In the genomic region with DNA sequence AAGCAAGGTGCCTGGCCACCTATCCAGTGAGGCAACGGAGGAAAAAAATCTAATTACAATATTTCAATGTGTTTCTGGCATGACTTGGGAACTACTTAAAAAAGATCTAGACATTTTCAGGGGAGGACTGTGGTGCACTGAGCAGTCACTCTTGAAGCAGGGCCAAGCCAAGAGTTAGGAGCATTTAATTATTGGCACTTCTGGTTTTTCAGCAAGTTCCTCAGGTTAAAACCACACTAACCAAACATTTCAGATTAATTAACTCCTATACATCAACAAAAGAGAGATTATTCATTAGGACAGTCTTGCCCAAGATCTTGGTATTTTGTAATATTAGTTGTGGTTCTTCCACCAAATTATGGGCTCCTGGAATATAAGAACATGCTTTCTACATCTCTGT, we compare ENCODE assay signal across 18 cellular contexts. TPM values are rescaled to one million over a fixed set of nuclear protein-coding genes. Genes with fewer than 3 reads are reported as not detected.
A peak's percentile ranks its signal among the peaks of the same experiment; 100 is the strongest.
DNase-seq lines count a peak whose midpoint lies in the region; ATAC-seq and TF ChIP-seq lines count a peak whose summit lies in the region.
"Had no signal": no experiment of that assay in that cellular context is flagged by ENCODE, and none has a peak within 500 bp of the region (broad histone marks: within the 10 kb centered on the region; RNA-seq: fewer than 3 reads in every experiment).

No MANE protein-coding gene starts in this region.

- POLR2A ChIA-PET in A673 (lab: Charles Lee; ENCODE audit: low non-redundant PET), result no interaction called here

- no peak for TF ChIP-seq CTCF in A673 (conservative IDR thresholded peaks at IDR 0.05; ENCODE audit: low read depth, low read length)
- TF ChIP-seq CTCF in Peyer's patch (IDR thresholded peaks at IDR 0.05), result no peak
- TF ChIP-seq CTCF in dorsolateral prefrontal cortex (IDR thresholded peaks at IDR 0.05 in 54 of 56, conservative IDR thresholded peaks at IDR 0.05 in 2 of 56; ENCODE audit: low read depth in 1 of 56, partially characterized antibody in 56 of 56), result no peak
- TF ChIP-seq CTCF in nephron (IDR thresholded peaks at IDR 0.05; ENCODE audit: unreplicated experiment in 3 of 3), result no peak

- peaks cover 24% of the 10 kb centered on the region for H3K4me1 Mint-ChIP-seq in nephron
- no peaks in the 10 kb centered on the region for H3K4me1 Mint-ChIP-seq in activated naive CD4-positive, alpha-beta T cell treated with anti-CD3 and anti-CD28 coated beads, Interleukin-2, amount 10 ng/mL, durations not matched to agents 7 days and 5 days
- H3K4me1 Mint-ChIP-seq: activated CD8-positive, alpha-beta memory T cell treated with anti-CD3 and anti-CD28 coated beads, Interleukin-2, amount 10 ng/mL, durations not matched to agents 7 days and 5 days had no signal

- peaks cover 28% of the 10 kb centered on the region for H3K36me3 Mint-ChIP-seq in nephron (ENCODE audit: low read depth)
- H3K36me3 Mint-ChIP-seq in activated naive CD4-positive, alpha-beta T cell treated with anti-CD3 and anti-CD28 coated beads, Interleukin-2, amount 10 ng/mL, durations not matched to agents 7 days and 5 days, result peaks cover 42% of the 10 kb centered on the region

- H3K27ac ChIP-seq in A673 (ENCODE audit: low read depth, low read length, poor library complexity, severe bottlenecking), result peak overlapping the region; percentile 25
- peak overlapping the region in 3 of 4 donors; percentile 38 to 78 (median 75) for H3K27ac ChIP-seq in Peyer's patch
- peak overlapping the region in 53 of 59 donors; percentile 3 to 87 (median 67) for H3K27ac ChIP-seq in dorsolateral prefrontal cortex
- H3K27ac ChIP-seq: KMS-11 had no signal

- no peak for DNase-seq in A673 (ENCODE audit: low spot score)
- no peak for DNase-seq in Peyer's patch
- DNase-seq in dorsolateral prefrontal cortex, result no peak
- DNase-seq in islet precursor cell, result no peak
- DNase-seq in activated naive CD4-positive, alpha-beta T cell treated with anti-CD3 and anti-CD28 coated beads, Interleukin-2, amount 10 ng/mL, durations not matched to agents 7 days and 5 days, result no peak
- no peak for DNase-seq in activated T-cell treated with anti-CD3 and anti-CD28 coated beads, Interleukin-2, amount 50 U/mL, for 1 hour
- DNase-seq: activated CD8-positive, alpha-beta memory T cell treated with anti-CD3 and anti-CD28 coated beads, Interleukin-2, amount 10 ng/mL, durations not matched to agents 7 days and 5 days; activated effector memory CD4-positive, alpha-beta T cell treated with Interleukin-2 at 50 U/mL for 16 hours; erythroblast; NCI-H774; stimulated activated CD4-positive, alpha-beta T cell treated with anti-CD3 and anti-CD28 coated beads, Interleukin-12 subunit alpha, Interleukin-12 subunit beta, amount 100 ng/mL, for 4 hours; stimulated activated naive CD4-positive, alpha-beta T cell treated with Interleukin-2 at 50 U/mL for 16 hours had no signal

- no peak for ATAC-seq in HG03135 (IDR thresholded peaks at IDR 0.05; ENCODE audit: unreplicated experiment)
- ATAC-seq: activated CD4-positive, CD25-positive, alpha-beta regulatory T cell treated with anti-CD3 and anti-CD28 coated beads, Interleukin-2, amount 50 U/mL, for 24 hours; activated CD8-positive, alpha-beta memory T cell treated with anti-CD3 and anti-CD28 coated beads, Interleukin-2, amount 10 ng/mL, durations not matched to agents 7 days and 5 days had no signal

- no peak overlapping the region for H3K4me3 ChIP-seq in A673 (ENCODE audit: low read depth, low read length, poor library complexity, severe bottlenecking)
- H3K4me3 ChIP-seq in Peyer's patch, result no peak overlapping the region
- no peak overlapping the region for H3K4me3 ChIP-seq in dorsolateral prefrontal cortex
- H3K4me3 ChIP-seq: uterus had no signal

- H3K9me3 ChIP-seq in A673 (ENCODE audit: low read depth, low read length, poor library complexity, severe bottlenecking) (no peaks in the 10 kb centered on the region), Peyer's patch (no peaks in the 10 kb centered on the region)
- H3K9me3 ChIP-seq: uterus had no signal

- H3K4me3 Mint-ChIP-seq in nephron, result no peak overlapping the region
- no peak overlapping the region for H3K4me3 Mint-ChIP-seq in activated naive CD4-positive, alpha-beta T cell treated with anti-CD3 and anti-CD28 coated beads, Interleukin-2, amount 10 ng/mL, durations not matched to agents 7 days and 5 days
- H3K4me3 Mint-ChIP-seq: activated CD8-positive, alpha-beta memory T cell treated with anti-CD3 and anti-CD28 coated beads, Interleukin-2, amount 10 ng/mL, durations not matched to agents 7 days and 5 days; dendritic cell treated with granulocyte-macrophage colony-stimulating factor and Interleukin-4, amounts not matched to agents 40 ng/mL and 50 ng/mL, for 4 days had no signal

- BruUV-seq in A673 (replicated peaks; lab: Mats Ljungman, UMichigan), result no TSS peak

- no peaks in the 10 kb centered on the region for H3K9me3 Mint-ChIP-seq in nephron
- no peaks in the 10 kb centered on the region for H3K9me3 Mint-ChIP-seq in activated naive CD4-positive, alpha-beta T cell treated with anti-CD3 and anti-CD28 coated beads, Interleukin-2, amount 10 ng/mL, durations not matched to agents 7 days and 5 days
- H3K9me3 Mint-ChIP-seq: dendritic cell treated with granulocyte-macrophage colony-stimulating factor and Interleukin-4, amounts not matched to agents 40 ng/mL and 50 ng/mL, for 4 days had no signal

- intact Hi-C loops in A673 (cut with micrococcal nuclease; ENCODE audit: unreplicated experiment), result no loop called here
- intact Hi-C loops in dorsolateral prefrontal cortex (cut with DNase I), result no loop called here

- peaks cover 14% of the 10 kb centered on the region for H3K36me3 ChIP-seq in A673 (ENCODE audit: insufficient read depth, low read length, poor library complexity, severe bottlenecking)
- H3K36me3 ChIP-seq in Peyer's patch, result no peaks in the 10 kb centered on the region
- H3K36me3 ChIP-seq: uterus had no signal

- H3K27ac Mint-ChIP-seq in nephron, result peak overlapping the region; percentile 76 to 92 (median 84)
- H3K27ac Mint-ChIP-seq in activated naive CD4-positive, alpha-beta T cell treated with anti-CD3 and anti-CD28 coated beads, Interleukin-2, amount 10 ng/mL, durations not matched to agents 7 days and 5 days, result no peak overlapping the region
- H3K27ac Mint-ChIP-seq: activated CD8-positive, alpha-beta memory T cell treated with anti-CD3 and anti-CD28 coated beads, Interleukin-2, amount 10 ng/mL, durations not matched to agents 7 days and 5 days; dendritic cell treated with granulocyte-macrophage colony-stimulating factor and Interleukin-4, amounts not matched to agents 40 ng/mL and 50 ng/mL, for 4 days had no signal

- H3K4me1 ChIP-seq in A673 (ENCODE audit: insufficient read depth, low read length, poor library complexity, severe bottlenecking) (peaks cover 26% of the 10 kb centered on the region), Peyer's patch (peaks cover 0 to 38% (median 11%) of the 10 kb centered on the region in 4 donors)

- H3K27me3 ChIP-seq in A673 (replicated peaks; ENCODE audit: insufficient read depth, low read depth, low read length, poor library complexity), result no peaks in the 10 kb centered on the region
- no peaks in the 10 kb centered on the region for H3K27me3 ChIP-seq in Peyer's patch
- no peaks in the 10 kb centered on the region for H3K27me3 ChIP-seq in dorsolateral prefrontal cortex
- H3K27me3 ChIP-seq: uterus had no signal

- no peaks in the 10 kb centered on the region for H3K27me3 Mint-ChIP-seq in nephron (ENCODE audit: low read depth)
- H3K27me3 Mint-ChIP-seq in activated naive CD4-positive, alpha-beta T cell treated with anti-CD3 and anti-CD28 coated beads, Interleukin-2, amount 10 ng/mL, durations not matched to agents 7 days and 5 days, result no peaks in the 10 kb centered on the region
- H3K27me3 Mint-ChIP-seq: activated CD8-positive, alpha-beta memory T cell treated with anti-CD3 and anti-CD28 coated beads, Interleukin-2, amount 10 ng/mL, durations not matched to agents 7 days and 5 days; dendritic cell treated with granulocyte-macrophage colony-stimulating factor and Interleukin-4, amounts not matched to agents 40 ng/mL and 50 ng/mL, for 4 days had no signal

- CTCF ChIA-PET in A673 (lab: Charles Lee), result no interaction called here
- CTCF ChIA-PET in activated naive CD4-positive, alpha-beta T cell treated with anti-CD3 and anti-CD28 coated beads, Interleukin-2, amount 10 ng/mL, durations not matched to agents 7 days and 5 days (lab: Charles Lee), result no interaction called here

- no peak for TF ChIP-seq POLR2A in Peyer's patch (IDR thresholded peaks at IDR 0.05)

RNA-seq across cellular contexts. Expression of a gene that starts 25.6 kb away (rescaled TPM):
- total RNA-seq in A673 (2021) (33.7 and 34.1 TPM in 2 replicates), Peyer's patch (100 to 1,000 TPM in 1 of 4 donors, 10 to 100 TPM in 3; 50.3 to 119 (median 76.2) TPM), dorsolateral prefrontal cortex (10 to 100 TPM; 17.0 to 44.5 (median 30.2) TPM)

Comparison
In these comparisons a context has a peak if more than half of its experiments do, and no peak if none do; other contexts are left out.
1. H3K27ac ChIP-seq: peak in every context shown above with its lines; median percentile 75 in Peyer's patch; 67 in dorsolateral prefrontal cortex; 25 in A673.